In genomic region chr19:6273701-6274601, GRCh38 we compare ENCODE assay signal across 8 cellular contexts. TPM values are rescaled to one million over a fixed set of nuclear protein-coding genes. Genes with fewer than 3 reads are reported as not detected.
DNase-seq lines count a peak whose midpoint lies in the region; ATAC-seq and TF ChIP-seq lines count a peak whose summit lies in the region.

No MANE protein-coding gene starts in this region.

- intact Hi-C loops in left lung (cut with DNase I): no loop called here

- no peak for TF ChIP-seq POLR2A in erythroblast (IDR thresholded peaks at IDR 0.05; ENCODE audit: low read length)

- TF ChIP-seq CTCF in left lung (IDR thresholded peaks at IDR 0.05): no peak

- H3K36me3 ChIP-seq in BLaER1 (peaks cover 89% of the 10 kb centered on the region), left lung (peaks cover 0 to 17% of the 10 kb centered on the region in 2 donors)

- H3K4me1 ChIP-seq in BLaER1: peaks cover 78% of the 10 kb centered on the region
- H3K4me1 ChIP-seq in left lung: peaks cover 79 to 99% of the 10 kb centered on the region in 2 donors

- H3K9ac ChIP-seq in BLaER1: no peak overlapping the region

- no peaks in the 10 kb centered on the region for H3K27me3 ChIP-seq in BLaER1
- no peaks in the 10 kb centered on the region for H3K27me3 ChIP-seq in left lung

- peak overlapping the region; percentile 96; the same call in 1 of the 2 replicates for H3K4me2 ChIP-seq in BLaER1

- peak overlapping the region; percentile 32; the same call in 1 of the 2 replicates for H3K27ac ChIP-seq in BLaER1
- H3K27ac ChIP-seq in left lung: peak overlapping the region; percentile 85 to 94
- peak overlapping the region; percentile 47 for H3K27ac ChIP-seq in substantia nigra (ENCODE audit: low read depth, low read length, poor library complexity, severe bottlenecking)

- ATAC-seq in left lung: peak; percentile 78
- no peak for ATAC-seq in GM19351 (IDR thresholded peaks at IDR 0.05; ENCODE audit: unreplicated experiment)
- ATAC-seq in GM18873 (IDR thresholded peaks at IDR 0.05; ENCODE audit: low FRiP score, unreplicated experiment): no peak

- H3K4me3 ChIP-seq in BLaER1: no peak overlapping the region
- peak overlapping the region in 1 of 2 donors; percentile 24 for H3K4me3 ChIP-seq in left lung

- peaks cover 100% of the 10 kb centered on the region for H4K20me1 ChIP-seq in BLaER1

- DNase-seq in NCI-H2196 treated with DMSO at 0.1 percent for 48 hours (lab: John Stamatoyannopoulos, UW; ENCODE audit: unreplicated experiment) (peak; percentile 72), cerebellum (ENCODE audit: low spot score) (peak; percentile 49), left lung (peak; percentile 88 to 90), substantia nigra (lab: John Stamatoyannopoulos, UW) (peak in 43 of 49 donors; percentile 8 to 89 (median 42)), erythroblast (lab: John Stamatoyannopoulos, UW) (no peak)

- H3K9me3 ChIP-seq in BLaER1 (no peaks in the 10 kb centered on the region), left lung (no peaks in the 10 kb centered on the region)

RNA-seq across cellular contexts. Expression of gene MLLT1, which starts 5.8 kb away (rescaled TPM):
- total RNA-seq in cerebellum: 10.3 TPM
- 10 to 100 TPM; 69.3 to 71.3 TPM for total RNA-seq in left lung

RNA-seq across cellular contexts. Expression of gene ACER1, which starts 59.5 kb away (rescaled TPM):
- not detected for total RNA-seq in cerebellum
- not detected for total RNA-seq in left lung

Comparison
In these comparisons a context has a peak if more than half of its experiments do, and no peak if none do; other contexts are left out.
1. H3K27ac ChIP-seq: peak in every context shown above with its lines; median percentile 90 in left lung; 47 in substantia nigra; 32 in BLaER1.
2. DNase-seq: peak in NCI-H2196 treated with DMSO at 0.1 percent for 48 hours (single experiment), cerebellum (single experiment), left lung (2 of 2) and substantia nigra (43 of 49); none in erythroblast (0 of 2).